In the genomic region with DNA sequence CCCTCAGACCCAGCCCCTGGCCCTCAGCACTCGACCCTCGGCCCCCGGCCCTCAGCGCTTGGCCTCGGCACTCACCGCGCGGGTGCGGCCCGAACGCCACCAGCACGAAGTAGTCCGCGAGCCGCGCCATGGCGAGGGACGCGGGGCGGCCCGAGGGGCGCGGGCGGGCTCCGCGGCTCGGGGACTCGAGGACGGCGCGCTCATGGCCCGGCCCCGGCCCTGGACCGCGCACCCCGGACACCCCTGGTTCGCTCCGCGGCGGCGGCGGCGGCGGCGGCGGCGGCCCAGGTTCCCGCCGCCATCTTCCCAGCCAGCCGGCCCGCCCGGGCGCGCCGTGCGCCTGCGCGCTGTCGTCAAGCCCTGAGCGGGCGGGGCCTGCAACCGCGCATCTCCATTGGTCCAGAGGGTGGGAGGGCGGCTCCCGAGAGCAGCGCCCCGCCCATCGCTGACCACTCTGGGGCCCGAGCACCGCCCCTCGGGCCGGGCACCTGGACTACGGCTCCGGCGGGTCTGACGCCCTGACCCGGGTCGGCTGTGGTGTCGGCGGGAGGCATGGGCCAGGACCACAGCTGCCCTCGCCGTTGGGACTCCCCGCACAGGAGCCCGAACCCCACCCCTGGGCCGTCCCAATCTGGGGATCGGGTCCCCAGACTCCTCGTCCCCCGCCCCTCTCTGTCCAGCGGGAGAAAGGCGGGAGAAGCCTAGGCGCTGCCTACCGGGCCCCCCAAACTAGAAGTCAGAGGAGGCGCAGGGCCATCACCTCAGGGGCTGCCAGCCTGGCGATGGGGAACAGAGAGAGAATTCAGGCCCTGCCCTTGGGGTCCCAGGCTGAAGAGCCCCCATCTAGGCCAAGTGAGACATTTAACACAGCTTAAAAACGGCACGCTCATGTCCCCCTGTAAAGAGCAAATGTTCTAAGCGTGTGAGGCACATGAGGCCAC, we compare ENCODE assay signal across 8 cellular contexts. TPM values are rescaled to one million over a fixed set of nuclear protein-coding genes. Genes with fewer than 3 reads are reported as not detected.
DNase-seq lines count a peak whose midpoint lies in the region; ATAC-seq and TF ChIP-seq lines count a peak whose summit lies in the region.

A gene with protein sequence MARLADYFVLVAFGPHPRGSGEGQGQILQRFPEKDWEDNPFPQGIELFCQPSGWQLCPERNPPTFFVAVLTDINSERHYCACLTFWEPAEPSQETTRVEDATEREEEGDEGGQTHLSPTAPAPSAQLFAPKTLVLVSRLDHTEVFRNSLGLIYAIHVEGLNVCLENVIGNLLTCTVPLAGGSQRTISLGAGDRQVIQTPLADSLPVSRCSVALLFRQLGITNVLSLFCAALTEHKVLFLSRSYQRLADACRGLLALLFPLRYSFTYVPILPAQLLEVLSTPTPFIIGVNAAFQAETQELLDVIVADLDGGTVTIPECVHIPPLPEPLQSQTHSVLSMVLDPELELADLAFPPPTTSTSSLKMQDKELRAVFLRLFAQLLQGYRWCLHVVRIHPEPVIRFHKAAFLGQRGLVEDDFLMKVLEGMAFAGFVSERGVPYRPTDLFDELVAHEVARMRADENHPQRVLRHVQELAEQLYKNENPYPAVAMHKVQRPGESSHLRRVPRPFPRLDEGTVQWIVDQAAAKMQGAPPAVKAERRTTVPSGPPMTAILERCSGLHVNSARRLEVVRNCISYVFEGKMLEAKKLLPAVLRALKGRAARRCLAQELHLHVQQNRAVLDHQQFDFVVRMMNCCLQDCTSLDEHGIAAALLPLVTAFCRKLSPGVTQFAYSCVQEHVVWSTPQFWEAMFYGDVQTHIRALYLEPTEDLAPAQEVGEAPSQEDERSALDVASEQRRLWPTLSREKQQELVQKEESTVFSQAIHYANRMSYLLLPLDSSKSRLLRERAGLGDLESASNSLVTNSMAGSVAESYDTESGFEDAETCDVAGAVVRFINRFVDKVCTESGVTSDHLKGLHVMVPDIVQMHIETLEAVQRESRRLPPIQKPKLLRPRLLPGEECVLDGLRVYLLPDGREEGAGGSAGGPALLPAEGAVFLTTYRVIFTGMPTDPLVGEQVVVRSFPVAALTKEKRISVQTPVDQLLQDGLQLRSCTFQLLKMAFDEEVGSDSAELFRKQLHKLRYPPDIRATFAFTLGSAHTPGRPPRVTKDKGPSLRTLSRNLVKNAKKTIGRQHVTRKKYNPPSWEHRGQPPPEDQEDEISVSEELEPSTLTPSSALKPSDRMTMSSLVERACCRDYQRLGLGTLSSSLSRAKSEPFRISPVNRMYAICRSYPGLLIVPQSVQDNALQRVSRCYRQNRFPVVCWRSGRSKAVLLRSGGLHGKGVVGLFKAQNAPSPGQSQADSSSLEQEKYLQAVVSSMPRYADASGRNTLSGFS (N-terminal part only) (minus strand): TSS at position 325 of the 941 bp plus-strand sequence. CDS start 195 bp downstream, at position 130.

- peaks cover 45% of the 10 kb centered on the region for H3K4me1 Mint-ChIP-seq in CD8-positive, alpha-beta T cell (ENCODE audit: low read depth)

- H3K27me3 ChIP-seq in CD8-positive, alpha-beta T cell (ENCODE audit: insufficient read depth, low read length) = no peaks in the 10 kb centered on the region

- H3K9me3 Mint-ChIP-seq in CD8-positive, alpha-beta T cell = no peaks in the 10 kb centered on the region

- CTCF ChIA-PET in CD8-positive, alpha-beta T cell (lab: Charles Lee) = interaction anchor here (1.0 kb wide), 1 partner anchor 23 kb away, joined by 3 read pairs; no protein-coding TSS in a partner anchor

- ATAC-seq in CD8-positive, alpha-beta T cell = peak; percentile 65
- peak; percentile 73 for ATAC-seq in GM19463 (IDR thresholded peaks at IDR 0.05; ENCODE audit: unreplicated experiment)

- peak within 1 kb of the TSS; percentile 94 for H3K4me3 Mint-ChIP-seq in CD8-positive, alpha-beta T cell

- peak within 1 kb of the TSS; percentile 82 for H3K4me3 ChIP-seq in CD8-positive, alpha-beta T cell (ENCODE audit: low read depth, low read length)
- peak within 1 kb of the TSS; percentile 68 for H3K4me3 ChIP-seq in epithelial cell of esophagus (ENCODE audit: low read length)

- H3K36me3 Mint-ChIP-seq in CD8-positive, alpha-beta T cell = peaks cover 9% of the 10 kb centered on the region

- POLR2A ChIA-PET in CD8-positive, alpha-beta T cell (lab: Charles Lee) = no interaction called here

- H3K9me3 ChIP-seq in CD8-positive, alpha-beta T cell (ENCODE audit: low read length) = no peaks in the 10 kb centered on the region

- no peaks in the 10 kb centered on the region for H3K36me3 ChIP-seq in CD8-positive, alpha-beta T cell (ENCODE audit: insufficient read depth, low read length)

- peak; percentile 78 to 91 (median 86) for DNase-seq in CD8-positive, alpha-beta T cell
- peak; percentile 81 for DNase-seq in HT1080 (ENCODE audit: low read depth)
- DNase-seq in OCI-M1 (lab: John Stamatoyannopoulos, UW) = peak; percentile 94
- peak; percentile 90 for DNase-seq in activated T-cell treated with anti-CD3 and anti-CD28 coated beads for 48 hours (ENCODE audit: low read depth)
- peak; percentile 90 for DNase-seq in epithelial cell of esophagus (ENCODE audit: low read depth)
- peak; percentile 87 for DNase-seq in middle frontal gyrus (ENCODE audit: extremely low spot score, low spot score)
- DNase-seq in stimulated activated CD8-positive, alpha-beta memory T cell treated with anti-CD3 and anti-CD28 coated beads, Interleukin-15, amount 100 ng/mL, for 48 hours (ENCODE audit: low read depth in 2 of 2) = peak; percentile 85 to 88

- no peak for TF ChIP-seq CTCF in CD8-positive, alpha-beta T cell (IDR thresholded peaks at IDR 0.05)
- no peak for TF ChIP-seq CTCF in epithelial cell of esophagus (IDR thresholded peaks at IDR 0.05; ENCODE audit: insufficient read depth, low read depth, low read length, missing control alignments)

- no peaks in the 10 kb centered on the region for H3K27me3 Mint-ChIP-seq in CD8-positive, alpha-beta T cell (ENCODE audit: low read depth)

- peak within 1 kb of the TSS; percentile 62 for H3K27ac ChIP-seq in CD8-positive, alpha-beta T cell (ENCODE audit: low read depth, low read length)

- peak within 1 kb of the TSS; percentile 96 for H3K27ac Mint-ChIP-seq in CD8-positive, alpha-beta T cell

- peaks cover 45% of the 10 kb centered on the region for H3K4me1 ChIP-seq in CD8-positive, alpha-beta T cell (ENCODE audit: insufficient read depth, low read length)

- intact Hi-C loops in CD8-positive, alpha-beta T cell (cut with DNase I, micrococcal nuclease) = loop anchor here (1.0 to 10.0 kb wide), 6 partner anchors 32 to 230 kb away; a partner anchor contains a TSS

RNA-seq across cellular contexts. Expression of the gene that starts here (rescaled TPM):
- total RNA-seq in CD8-positive, alpha-beta T cell = 100 to 1,000 TPM; 209 to 215 TPM
- total RNA-seq in HT1080 (2014; rRNA removed; shearing (Covaris generic)) = 65.2 and 76.2 TPM in 2 replicates
- 39.6 and 40.7 TPM in 2 replicates for polyA plus RNA-seq in HT1080 (2015; cell fraction: cytosol; rRNA removed)
- polyA plus RNA-seq in HT1080 (2015; cell fraction: nucleus; rRNA removed) = 79.4 and 81.4 TPM in 2 replicates

Comparison
In these comparisons a context has a peak if more than half of its experiments do, and no peak if none do; other contexts are left out.
1. Peak in every context shown above with its lines: DNase-seq, ATAC-seq, H3K4me3 ChIP-seq and H3K27ac ChIP-seq.